In genomic region chr11:64619811-64620285, GRCh38 we compare ENCODE assay signal across 9 cellular contexts. TPM values are rescaled to one million over a fixed set of nuclear protein-coding genes. Genes with fewer than 3 reads are reported as not detected.
DNase-seq lines count a peak whose midpoint lies in the region; ATAC-seq, FAIRE-seq and TF ChIP-seq lines count a peak whose summit lies in the region.
"Had no signal": no experiment of that assay in that cellular context is flagged by ENCODE, and none has a peak within 500 bp of the region (broad histone marks: within the 10 kb centered on the region; RNA-seq: fewer than 3 reads in every experiment).

No MANE protein-coding gene starts in this region.

- H3K36me3 ChIP-seq in astrocyte (ENCODE audit: insufficient read depth, low read length), result no peaks in the 10 kb centered on the region
- H3K36me3 ChIP-seq in upper lobe of right lung, result no peaks in the 10 kb centered on the region

- H4K20me1 ChIP-seq in astrocyte (ENCODE audit: insufficient read depth, low read length), result no peaks in the 10 kb centered on the region

- DNase-seq in activated T-cell treated with anti-CD3 and anti-CD28 coated beads, Interleukin-2, amount 50 U/mL, for 24 hours, result no peak
- no peak for DNase-seq in activated T-cell treated with anti-CD3 and anti-CD28 coated beads, Interleukin-2, amount 50 U/mL, for 48 hours
- DNase-seq in astrocyte (ENCODE audit: low read depth), result peak; percentile 22
- DNase-seq in kidney tubule cell (ENCODE audit: low spot score), result peak; percentile 43
- no peak for DNase-seq in upper lobe of right lung
- DNase-seq in activated gamma-delta T cell treated with Interleukin-2 at 50 U/mL for 16 hours, result no peak
- no peak for DNase-seq in GM19238 (ENCODE audit: insufficient read length, low spot score)

- H3K27ac Mint-ChIP-seq in activated T-cell treated with anti-CD3 and anti-CD28 coated beads, Interleukin-2, amount 50 U/mL, for 24 hours, result peak overlapping the region; percentile 22
- H3K27ac Mint-ChIP-seq in astrocyte (ENCODE audit: unreplicated experiment), result peak overlapping the region; percentile 27

- H3K9me3 Mint-ChIP-seq in activated T-cell treated with anti-CD3 and anti-CD28 coated beads, Interleukin-2, amount 50 U/mL, for 24 hours, result no peaks in the 10 kb centered on the region
- no peaks in the 10 kb centered on the region for H3K9me3 Mint-ChIP-seq in astrocyte (ENCODE audit: unreplicated experiment)

- H3K4me1 ChIP-seq in astrocyte (ENCODE audit: insufficient read depth, low read length) (no peaks in the 10 kb centered on the region), upper lobe of right lung (peaks cover 6% of the 10 kb centered on the region)

- H3K4me3 ChIP-seq in astrocyte (ENCODE audit: insufficient read depth, low read depth, low read length) (no peak overlapping the region), upper lobe of right lung (no peak overlapping the region)

- H3K27me3 ChIP-seq in astrocyte (ENCODE audit: insufficient read depth, low read length) (no peaks in the 10 kb centered on the region), upper lobe of right lung (no peaks in the 10 kb centered on the region)

- H3K4me1 Mint-ChIP-seq in activated T-cell treated with anti-CD3 and anti-CD28 coated beads, Interleukin-2, amount 50 U/mL, for 24 hours (ENCODE audit: low read depth), result peaks cover 3% of the 10 kb centered on the region
- H3K4me1 Mint-ChIP-seq in astrocyte (ENCODE audit: low read depth, unreplicated experiment), result peaks cover 3% of the 10 kb centered on the region

- H3K4me3 Mint-ChIP-seq in activated T-cell treated with anti-CD3 and anti-CD28 coated beads, Interleukin-2, amount 50 U/mL, for 24 hours, result no peak overlapping the region
- H3K4me3 Mint-ChIP-seq in astrocyte (ENCODE audit: unreplicated experiment), result no peak overlapping the region

- no peak overlapping the region for H3K9ac ChIP-seq in astrocyte (ENCODE audit: low read length)

- no peaks in the 10 kb centered on the region for H3K27me3 Mint-ChIP-seq in activated T-cell treated with anti-CD3 and anti-CD28 coated beads, Interleukin-2, amount 50 U/mL, for 24 hours
- peaks cover 18% of the 10 kb centered on the region for H3K27me3 Mint-ChIP-seq in astrocyte (ENCODE audit: low read depth, unreplicated experiment)

- intact Hi-C loops in upper lobe of right lung (cut with DNase I), result no loop called here

- no peak overlapping the region for H2AFZ ChIP-seq in astrocyte (ENCODE audit: low read depth, low read length)

- no peak overlapping the region for H3K4me2 ChIP-seq in astrocyte (ENCODE audit: low read length)

- TF ChIP-seq CTCF in astrocyte (IDR thresholded peaks at IDR 0.05; ENCODE audit: insufficient read depth, low read depth, low read length) (no peak), upper lobe of right lung (IDR thresholded peaks at IDR 0.05) (no peak)

- no peaks in the 10 kb centered on the region for H3K36me3 Mint-ChIP-seq in activated T-cell treated with anti-CD3 and anti-CD28 coated beads, Interleukin-2, amount 50 U/mL, for 24 hours (ENCODE audit: low read depth)
- peaks cover 3% of the 10 kb centered on the region for H3K36me3 Mint-ChIP-seq in astrocyte (ENCODE audit: low read depth, unreplicated experiment)

- FAIRE-seq in astrocyte (lab: Jason Lieb, UNC), result no peak

- H3K79me2 ChIP-seq in astrocyte (ENCODE audit: insufficient read depth, low read length), result no peaks in the 10 kb centered on the region

- H3K9me3 ChIP-seq in astrocyte (ENCODE audit: insufficient read depth, low read depth, low read length) (no peaks in the 10 kb centered on the region), upper lobe of right lung (no peaks in the 10 kb centered on the region)

- ATAC-seq in upper lobe of right lung, result peak; percentile 51
- no peak for ATAC-seq in GM18498 (IDR thresholded peaks at IDR 0.05; ENCODE audit: unreplicated experiment)

- H3K27ac ChIP-seq in astrocyte (ENCODE audit: low read depth, low read length) (no peak overlapping the region), upper lobe of right lung (no peak overlapping the region)
- H3K27ac ChIP-seq: C4-2B had no signal

RNA-seq across cellular contexts. Expression of gene SLC22A12, which starts 28.8 kb away (rescaled TPM):
- total RNA-seq in astrocyte (not detected in 2 replicates), upper lobe of right lung (not detected)

Comparison
In these comparisons a context has a peak if more than half of its experiments do, and no peak if none do; other contexts are left out.
1. DNase-seq: peak in astrocyte (single experiment) and kidney tubule cell (single experiment); none in activated T-cell treated with anti-CD3 and anti-CD28 coated beads, Interleukin-2, amount 50 U/mL, for 24 hours (single experiment), activated T-cell treated with anti-CD3 and anti-CD28 coated beads, Interleukin-2, amount 50 U/mL, for 48 hours (0 of 2), upper lobe of right lung (single experiment), activated gamma-delta T cell treated with Interleukin-2 at 50 U/mL for 16 hours (single experiment) and GM19238 (single experiment).